ENCODE assay signal across 8 cellular contexts in genomic region chrX:118644378-118644777, GRCh38.
DNase-seq lines count a peak whose midpoint lies in the region; ATAC-seq, FAIRE-seq and TF ChIP-seq lines count a peak whose summit lies in the region.

No MANE protein-coding gene starts in this region.

- H3K9me3 ChIP-seq in naive thymus-derived CD4-positive, alpha-beta T cell (ENCODE audit: control insufficient read depth in 2 of 3, low read length in 3 of 3) = no peaks in the 10 kb centered on the region

- intact Hi-C loops in naive thymus-derived CD4-positive, alpha-beta T cell (cut with micrococcal nuclease) = loop anchor here in 1 of 2 donors (5.0 kb wide), 1 partner anchor 163 kb away; no protein-coding TSS in a partner anchor

- H3K27ac Mint-ChIP-seq in neural crest cell (ENCODE audit: unreplicated experiment) = no peak overlapping the region
- H3K27ac Mint-ChIP-seq in naive thymus-derived CD4-positive, alpha-beta T cell = peak overlapping the region in 2 of 9 donors; percentile 51 to 66

- no peaks in the 10 kb centered on the region for H3K27me3 ChIP-seq in naive thymus-derived CD4-positive, alpha-beta T cell (ENCODE audit: control insufficient read depth in 2 of 2, insufficient read depth in 2 of 2, low read length in 2 of 2)

- no peak overlapping the region for H3K4me3 Mint-ChIP-seq in neural crest cell
- H3K4me3 Mint-ChIP-seq in naive thymus-derived CD4-positive, alpha-beta T cell = no peak overlapping the region

- no peaks in the 10 kb centered on the region for H3K27me3 Mint-ChIP-seq in neural crest cell (ENCODE audit: low read depth)
- H3K27me3 Mint-ChIP-seq in naive thymus-derived CD4-positive, alpha-beta T cell = no peaks in the 10 kb centered on the region

- in situ Hi-C loops in GM13976 (cut with MboI; ENCODE audit: low sequenced_read_pairs, unreplicated experiment) = no loop called here

- H3K36me3 ChIP-seq in naive thymus-derived CD4-positive, alpha-beta T cell (ENCODE audit: control insufficient read depth in 2 of 3, insufficient read depth in 3 of 3, low read length in 3 of 3) = peaks cover 0 to 33% (median 9%) of the 10 kb centered on the region in 3 experiments

- H3K27ac ChIP-seq in naive thymus-derived CD4-positive, alpha-beta T cell (ENCODE audit: low read depth, low read length) = no peak overlapping the region

- peaks cover 3% of the 10 kb centered on the region for H3K9me3 Mint-ChIP-seq in neural crest cell
- peaks cover 0 to 3% (median 0%) of the 10 kb centered on the region in 11 donors for H3K9me3 Mint-ChIP-seq in naive thymus-derived CD4-positive, alpha-beta T cell

- POLR2A ChIA-PET in naive thymus-derived CD4-positive, alpha-beta T cell (lab: Charles Lee) = interaction anchor here (0.6 to 1.3 kb wide), 2 partner anchors 41 to 152 kb away, joined by 3 read pairs; no protein-coding TSS in a partner anchor

- peak; percentile 13 for DNase-seq in GM13976 (ENCODE audit: low spot score)
- peak; percentile 10 for DNase-seq in NCI-H2227 (lab: John Stamatoyannopoulos, UW; ENCODE audit: unreplicated experiment)
- DNase-seq in neural crest cell (ENCODE audit: low read depth, low spot score) = no peak
- no peak for DNase-seq in stimulated activated CD4-positive, alpha-beta T cell treated with anti-CD3 and anti-CD28 coated beads, Interleukin-4, amount 100 ng/mL, for 24 hours
- DNase-seq in naive thymus-derived CD4-positive, alpha-beta T cell = no peak
- no peak for DNase-seq in UCSD-AML1 (lab: John Stamatoyannopoulos, UW; ENCODE audit: unreplicated experiment)
- no peak for DNase-seq in GOT3 (lab: John Stamatoyannopoulos, UW)

- no peaks in the 10 kb centered on the region for H3K4me1 ChIP-seq in naive thymus-derived CD4-positive, alpha-beta T cell (ENCODE audit: control insufficient read depth in 2 of 2, insufficient read depth in 2 of 2, low read length in 2 of 2)

- FAIRE-seq in colon (lab: Jason Lieb, UNC) = peak; percentile 92

- ATAC-seq in naive thymus-derived CD4-positive, alpha-beta T cell = no peak

- peaks cover 3% of the 10 kb centered on the region for H3K36me3 Mint-ChIP-seq in neural crest cell (ENCODE audit: low read depth)
- H3K36me3 Mint-ChIP-seq in naive thymus-derived CD4-positive, alpha-beta T cell = peaks cover 6 to 21% (median 11%) of the 10 kb centered on the region in 5 donors

- no peak overlapping the region for H3K4me3 ChIP-seq in naive thymus-derived CD4-positive, alpha-beta T cell (ENCODE audit: low read length)

- H3K4me1 Mint-ChIP-seq in neural crest cell = peaks cover 7% of the 10 kb centered on the region
- H3K4me1 Mint-ChIP-seq in naive thymus-derived CD4-positive, alpha-beta T cell = peaks cover 0 to 6% (median 0%) of the 10 kb centered on the region in 7 donors

- CTCF ChIA-PET in naive thymus-derived CD4-positive, alpha-beta T cell (lab: Charles Lee) = no interaction called here

- TF ChIP-seq CTCF in GM13976 (IDR thresholded peaks at IDR 0.05; ENCODE audit: borderline replicate concordance, control extremely low read depth, extremely low read depth, insufficient read depth, missing control alignments) (no peak), neural crest cell (conservative IDR thresholded peaks at IDR 0.05) (peak; percentile 58)

Comparison
In these comparisons a context has a peak if more than half of its experiments do, and no peak if none do; other contexts are left out.
1. DNase-seq: peak in GM13976 (single experiment) and NCI-H2227 (single experiment); none in neural crest cell (single experiment), stimulated activated CD4-positive, alpha-beta T cell treated with anti-CD3 and anti-CD28 coated beads, Interleukin-4, amount 100 ng/mL, for 24 hours (single experiment), naive thymus-derived CD4-positive, alpha-beta T cell (0 of 9), UCSD-AML1 (single experiment) and GOT3 (single experiment).